Comparison of ENCODE assay signal across 8 cellular contexts in genomic region chr7:155805826-155806095, GRCh38. TPM values are rescaled to one million over a fixed set of nuclear protein-coding genes. Genes with fewer than 3 reads are reported as not detected.
A peak's percentile ranks its signal among the peaks of the same experiment; 100 is the strongest.
DNase-seq lines count a peak whose midpoint lies in the region; ATAC-seq and TF ChIP-seq lines count a peak whose summit lies in the region.

No MANE protein-coding gene starts in this region.

- H3K9me2 ChIP-seq in GM23338 (ENCODE audit: insufficient read depth), result no peaks in the 10 kb centered on the region

- H3K36me3 ChIP-seq in GM23338 (ENCODE audit: insufficient read depth), result no peaks in the 10 kb centered on the region
- H3K36me3 ChIP-seq in iPS-15b (ENCODE audit: control insufficient read depth, insufficient read depth, low read length), result no peaks in the 10 kb centered on the region
- no peaks in the 10 kb centered on the region for H3K36me3 ChIP-seq in spleen
- H3K36me3 ChIP-seq in HAP-1 (replicated peaks), result no peaks in the 10 kb centered on the region
- H3K36me3 ChIP-seq in naive thymus-derived CD4-positive, alpha-beta T cell (ENCODE audit: control insufficient read depth in 2 of 3, insufficient read depth in 3 of 3, low read length in 3 of 3), result no peaks in the 10 kb centered on the region

- peaks cover 7% of the 10 kb centered on the region; the same call in 1 of the 2 replicates for H4K20me1 ChIP-seq in GM23338 (replicated peaks; ENCODE audit: insufficient read depth)

- peaks cover 36% of the 10 kb centered on the region for H3K4me1 ChIP-seq in GM23338 (ENCODE audit: insufficient read depth)
- H3K4me1 ChIP-seq in iPS-15b (ENCODE audit: control insufficient read depth, insufficient read depth, low read length), result peaks cover 3% of the 10 kb centered on the region
- H3K4me1 ChIP-seq in spleen, result peaks cover 34 to 84% (median 65%) of the 10 kb centered on the region in 6 donors
- H3K4me1 ChIP-seq in HAP-1, result peaks cover 8% of the 10 kb centered on the region
- no peaks in the 10 kb centered on the region for H3K4me1 ChIP-seq in naive thymus-derived CD4-positive, alpha-beta T cell (ENCODE audit: control insufficient read depth in 2 of 2, insufficient read depth in 2 of 2, low read length in 2 of 2)

- H3K9ac ChIP-seq in iPS-15b (ENCODE audit: low read depth, low read length), result no peak overlapping the region

- peaks cover 100% of the 10 kb centered on the region for H3K27me3 ChIP-seq in GM23338 (ENCODE audit: insufficient read depth)
- peaks cover 85% of the 10 kb centered on the region for H3K27me3 ChIP-seq in iPS-15b (ENCODE audit: control insufficient read depth, insufficient read depth, low read length)
- H3K27me3 ChIP-seq in spleen (replicated peaks in 1 of 7), result peaks cover 5 to 100% (median 95%) of the 10 kb centered on the region in 7 donors
- H3K27me3 ChIP-seq in HAP-1 (ENCODE audit: low read depth), result peaks cover under 1% of the 10 kb centered on the region; the same call in 1 of the 2 replicates
- H3K27me3 ChIP-seq in naive thymus-derived CD4-positive, alpha-beta T cell (ENCODE audit: control insufficient read depth in 2 of 2, insufficient read depth in 2 of 2, low read length in 2 of 2), result peaks cover 0 to 9% of the 10 kb centered on the region in 2 donors

- peak; percentile 3 for ATAC-seq in GM23338
- no peak for ATAC-seq in HG03469 (IDR thresholded peaks at IDR 0.05; ENCODE audit: unreplicated experiment)
- ATAC-seq in naive thymus-derived CD4-positive, alpha-beta T cell, result no peak

- peak overlapping the region; percentile 67; the same call in 1 of the 3 replicates for H3K4me3 Mint-ChIP-seq in GM23338
- no peak overlapping the region for H3K4me3 Mint-ChIP-seq in activated CD4-positive, alpha-beta T cell treated with anti-CD3 and anti-CD28 coated beads, Interleukin-2, amount 10 ng/mL, durations not matched to agents 24 days and 14 days
- H3K4me3 Mint-ChIP-seq in naive thymus-derived CD4-positive, alpha-beta T cell, result peak overlapping the region in 2 of 10 donors; percentile 48 to 67

- DNase-seq in GM23338 (ENCODE audit: low spot score), result peak; percentile 31
- no peak for DNase-seq in astrocyte of the cerebellum (ENCODE audit: low read depth)
- peak; percentile 74 for DNase-seq in spleen
- DNase-seq in HAP-1 (ENCODE audit: low spot score in 2 of 2), result no peak
- DNase-seq in activated CD4-positive, alpha-beta T cell treated with anti-CD3 and anti-CD28 coated beads, Interleukin-2, amount 10 ng/mL, durations not matched to agents 24 days and 14 days, result no peak
- no peak for DNase-seq in naive thymus-derived CD4-positive, alpha-beta T cell

- in situ Hi-C loops in astrocyte of the cerebellum (cut with HindIII; ENCODE audit: low sequenced_read_pairs), result no loop called here
- in situ Hi-C loops in HAP-1 (cut with MboI; ENCODE audit: low sequenced_read_pairs), result loop anchor here (25.0 kb wide), 2 partner anchors 357 to 1007 kb away; no protein-coding TSS in a partner anchor

- intact Hi-C loops in spleen (cut with DNase I; ENCODE audit: low total_unique reads), result no loop called here
- intact Hi-C loops in activated CD4-positive, alpha-beta T cell treated with anti-CD3 and anti-CD28 coated beads, Interleukin-2, amount 10 ng/mL, durations not matched to agents 24 days and 14 days (cut with micrococcal nuclease), result loop anchor here (2.0 to 10.0 kb wide), 4 partner anchors 431 to 1217 kb away; no protein-coding TSS in a partner anchor
- intact Hi-C loops in naive thymus-derived CD4-positive, alpha-beta T cell (cut with micrococcal nuclease), result loop anchor here in 1 of 2 donors (2.0 to 10.0 kb wide), 5 partner anchors 297 to 1887 kb away; partner anchors contain the start of genes EN2 and RNF32

- no peaks in the 10 kb centered on the region for H3K79me2 ChIP-seq in GM23338 (replicated peaks; ENCODE audit: insufficient read depth)

- peaks cover 81% of the 10 kb centered on the region for H3K27me3 Mint-ChIP-seq in GM23338 (ENCODE audit: insufficient read depth, low read depth, poor library complexity)
- peaks cover 58% of the 10 kb centered on the region for H3K27me3 Mint-ChIP-seq in activated CD4-positive, alpha-beta T cell treated with anti-CD3 and anti-CD28 coated beads, Interleukin-2, amount 10 ng/mL, durations not matched to agents 24 days and 14 days
- peaks cover 37 to 65% (median 49%) of the 10 kb centered on the region in 5 donors for H3K27me3 Mint-ChIP-seq in naive thymus-derived CD4-positive, alpha-beta T cell

- H3K4me1 Mint-ChIP-seq in GM23338, result peaks cover 35% of the 10 kb centered on the region
- H3K4me1 Mint-ChIP-seq in activated CD4-positive, alpha-beta T cell treated with anti-CD3 and anti-CD28 coated beads, Interleukin-2, amount 10 ng/mL, durations not matched to agents 24 days and 14 days, result peaks cover 15% of the 10 kb centered on the region
- H3K4me1 Mint-ChIP-seq in naive thymus-derived CD4-positive, alpha-beta T cell, result peaks cover 3 to 36% (median 17%) of the 10 kb centered on the region in 7 donors

- H3K9me3 ChIP-seq in iPS-15b (ENCODE audit: control insufficient read depth, insufficient read depth, low read length) (no peaks in the 10 kb centered on the region), spleen (peaks cover 0 to 4% (median 0%) of the 10 kb centered on the region in 8 donors), HAP-1 (no peaks in the 10 kb centered on the region)
- H3K9me3 ChIP-seq in naive thymus-derived CD4-positive, alpha-beta T cell (ENCODE audit: control insufficient read depth in 2 of 3, low read length in 3 of 3), result no peaks in the 10 kb centered on the region

- no peak for TF ChIP-seq POLR2A in spleen (IDR thresholded peaks at IDR 0.05)

- 0 to 6% (median 1%) methylated on average over 7 to 18 of the region's 18 CpGs for WGBS in spleen, 5 donors

- no peak overlapping the region for H2AFZ ChIP-seq in GM23338

- no peaks in the 10 kb centered on the region for H3K36me3 Mint-ChIP-seq in GM23338 (ENCODE audit: low read depth)
- no peaks in the 10 kb centered on the region for H3K36me3 Mint-ChIP-seq in activated CD4-positive, alpha-beta T cell treated with anti-CD3 and anti-CD28 coated beads, Interleukin-2, amount 10 ng/mL, durations not matched to agents 24 days and 14 days (ENCODE audit: low read depth)
- H3K36me3 Mint-ChIP-seq in naive thymus-derived CD4-positive, alpha-beta T cell, result no peaks in the 10 kb centered on the region

- no peaks in the 10 kb centered on the region for H3F3A ChIP-seq in GM23338 (replicated peaks; ENCODE audit: low read depth)

- H3K27ac ChIP-seq in GM23338 (ENCODE audit: low read depth), result no peak overlapping the region
- no peak overlapping the region for H3K27ac ChIP-seq in spleen
- H3K27ac ChIP-seq in naive thymus-derived CD4-positive, alpha-beta T cell (ENCODE audit: low read depth, low read length), result no peak overlapping the region

- POLR2A ChIA-PET in naive thymus-derived CD4-positive, alpha-beta T cell (lab: Charles Lee), result no interaction called here

- peaks cover 5% of the 10 kb centered on the region; the same call in 2 of the 3 replicates for H3K9me3 Mint-ChIP-seq in GM23338
- H3K9me3 Mint-ChIP-seq in activated CD4-positive, alpha-beta T cell treated with anti-CD3 and anti-CD28 coated beads, Interleukin-2, amount 10 ng/mL, durations not matched to agents 24 days and 14 days, result no peaks in the 10 kb centered on the region
- H3K9me3 Mint-ChIP-seq in naive thymus-derived CD4-positive, alpha-beta T cell, result peaks cover 0 to 3% (median 0%) of the 10 kb centered on the region in 11 donors

- no peak overlapping the region for H3K27ac Mint-ChIP-seq in GM23338
- no peak overlapping the region for H3K27ac Mint-ChIP-seq in activated CD4-positive, alpha-beta T cell treated with anti-CD3 and anti-CD28 coated beads, Interleukin-2, amount 10 ng/mL, durations not matched to agents 24 days and 14 days
- no peak overlapping the region for H3K27ac Mint-ChIP-seq in naive thymus-derived CD4-positive, alpha-beta T cell

- H3K4me2 ChIP-seq in GM23338, result peak overlapping the region; percentile 80

- CTCF ChIA-PET in naive thymus-derived CD4-positive, alpha-beta T cell (lab: Charles Lee), result no interaction called here

- H3K4me3 ChIP-seq in GM23338, result peak overlapping the region; percentile 55
- peak overlapping the region; percentile 37 for H3K4me3 ChIP-seq in astrocyte of the cerebellum (ENCODE audit: low read depth, low read length)
- H3K4me3 ChIP-seq in iPS-15b (ENCODE audit: low read depth, low read length), result peak overlapping the region; percentile 33
- H3K4me3 ChIP-seq in spleen, result peak overlapping the region; percentile 12 to 69 (median 39)
- no peak overlapping the region for H3K4me3 ChIP-seq in HAP-1
- no peak overlapping the region for H3K4me3 ChIP-seq in naive thymus-derived CD4-positive, alpha-beta T cell (ENCODE audit: low read length)

- TF ChIP-seq CTCF in GM23338 (conservative IDR thresholded peaks at IDR 0.05; ENCODE audit: low read depth in 2 of 2) (no peak), astrocyte of the cerebellum (IDR thresholded peaks at IDR 0.05; ENCODE audit: low read depth, low read length, missing control alignments) (no peak), spleen (IDR thresholded peaks at IDR 0.05 in 8 of 11, conservative IDR thresholded peaks at IDR 0.05 in 3 of 11) (no peak)

TF ChIP-seq in GM23338, 12 proteins besides CTCF, POLR2A, EP300 and RAD21 (continues in another document):
- TF ChIP-seq JUNB (IDR thresholded peaks at IDR 0.05; ENCODE audit: unreplicated experiment) (no peak), EZH2 (IDR thresholded peaks at IDR 0.05; ENCODE audit: low read depth, unreplicated experiment) (no peak), NANOG (IDR thresholded peaks at IDR 0.05; ENCODE audit: borderline replicate concordance) (no peak), EZH2phosphoT487 (IDR thresholded peaks at IDR 0.05; ENCODE audit: unreplicated experiment) (no peak)
- TF ChIP-seq, protein P1, sequence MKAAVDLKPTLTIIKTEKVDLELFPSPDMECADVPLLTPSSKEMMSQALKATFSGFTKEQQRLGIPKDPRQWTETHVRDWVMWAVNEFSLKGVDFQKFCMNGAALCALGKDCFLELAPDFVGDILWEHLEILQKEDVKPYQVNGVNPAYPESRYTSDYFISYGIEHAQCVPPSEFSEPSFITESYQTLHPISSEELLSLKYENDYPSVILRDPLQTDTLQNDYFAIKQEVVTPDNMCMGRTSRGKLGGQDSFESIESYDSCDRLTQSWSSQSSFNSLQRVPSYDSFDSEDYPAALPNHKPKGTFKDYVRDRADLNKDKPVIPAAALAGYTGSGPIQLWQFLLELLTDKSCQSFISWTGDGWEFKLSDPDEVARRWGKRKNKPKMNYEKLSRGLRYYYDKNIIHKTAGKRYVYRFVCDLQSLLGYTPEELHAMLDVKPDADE (IDR thresholded peaks at IDR 0.05), result no peak

RNA-seq across cellular contexts. Expression of gene SHH, which starts 6.5 kb away (rescaled TPM):
- not detected in 2 replicates for total RNA-seq in GM23338 (2014; rRNA removed; shearing (Covaris generic))
- not detected in 2 replicates for polyA plus RNA-seq in GM23338 (2016; fragmentation: Nextera tagmentation; extraction: Ambion mirVana)
- total RNA-seq in spleen, result not detected
- polyA plus RNA-seq in spleen, result not detected
- not detected in 2 replicates for total RNA-seq in activated CD4-positive, alpha-beta T cell treated with anti-CD3 and anti-CD28 coated beads, Interleukin-2, amount 10 ng/mL, durations not matched to agents 24 days and 14 days
- not detected for total RNA-seq in naive thymus-derived CD4-positive, alpha-beta T cell
- not detected for polyA plus RNA-seq in naive thymus-derived CD4-positive, alpha-beta T cell

Comparison
In these comparisons a context has a peak if more than half of its experiments do, and no peak if none do; other contexts are left out.
1. DNase-seq: peak in GM23338 (single experiment) and spleen (single experiment); none in astrocyte of the cerebellum (single experiment), HAP-1 (0 of 2), activated CD4-positive, alpha-beta T cell treated with anti-CD3 and anti-CD28 coated beads, Interleukin-2, amount 10 ng/mL, durations not matched to agents 24 days and 14 days (single experiment) and naive thymus-derived CD4-positive, alpha-beta T cell (0 of 9).
2. H3K4me3 ChIP-seq: peak in GM23338 (single experiment), astrocyte of the cerebellum (single experiment), iPS-15b (single experiment) and spleen (8 of 8); none in HAP-1 (single experiment) and naive thymus-derived CD4-positive, alpha-beta T cell (single experiment).